17 cellular contexts compared by ENCODE assay signal in the genomic region with DNA sequence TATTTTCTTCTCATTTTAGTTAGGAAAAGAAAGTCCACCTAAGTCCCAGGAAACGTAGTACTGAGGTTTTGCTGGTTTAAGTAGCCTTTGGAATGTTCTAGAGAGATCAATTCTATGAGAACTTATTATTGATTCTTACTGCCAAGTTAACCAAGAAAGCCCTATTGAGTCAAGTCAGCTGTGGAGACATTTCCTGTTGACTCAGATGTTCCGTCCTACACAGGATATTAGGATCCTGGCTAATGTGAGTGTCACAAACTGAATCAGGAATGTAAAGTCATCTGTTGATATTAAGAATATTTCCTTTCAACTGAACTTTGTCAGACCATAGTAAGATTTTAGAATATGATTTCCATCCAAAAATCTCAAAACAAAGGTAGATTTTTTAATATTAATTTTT.
DNase-seq lines count a peak whose midpoint lies in the region; ATAC-seq and TF ChIP-seq lines count a peak whose summit lies in the region.
"Had no signal": no experiment of that assay in that cellular context is flagged by ENCODE, and none has a peak within 500 bp of the region (broad histone marks: within the 10 kb centered on the region; RNA-seq: fewer than 3 reads in every experiment).

No MANE protein-coding gene starts in this region.

- DNase-seq in MG63 (peak; percentile 25), choroid plexus epithelial cell (ENCODE audit: low read depth) (peak; percentile 87), iris pigment epithelial cell (ENCODE audit: low read depth) (peak; percentile 95), DMS153 treated with DMSO at 0.1 percent for 48 hours (lab: John Stamatoyannopoulos, UW; ENCODE audit: unreplicated experiment) (no peak), dedifferentiated amniotic fluid mesenchymal stem cell (ENCODE audit: extremely low spot score) (no peak), SW480 (ENCODE audit: low spot score) (no peak)
- DNase-seq: activated CD4-positive, alpha-beta T cell treated with anti-CD3 and anti-CD28 coated beads for 1 hour; activated CD8-positive, alpha-beta memory T cell treated with anti-CD3 and anti-CD28 coated beads, Interleukin-2, amount 50 U/mL, for 4 hours; activated naive CD4-positive, alpha-beta T cell treated with Interleukin-2 at 50 U/mL for 16 hours; NCI-H1417 treated with DMSO at 0.1 percent for 48 hours; T-helper 17 cell had no signal

- H3K27ac ChIP-seq in ACC112 (ENCODE audit: low read depth, low read length) = peak overlapping the region; percentile 47; the same call in 1 of the 2 replicates
- H3K27ac ChIP-seq: cardiac muscle cell had no signal

- no peak for TF ChIP-seq CTCF in choroid plexus epithelial cell (conservative IDR thresholded peaks at IDR 0.05; ENCODE audit: low read depth, low read length)

- no peaks in the 10 kb centered on the region for H3K36me3 ChIP-seq in ACC112 (ENCODE audit: insufficient read depth, low read length)
- no peaks in the 10 kb centered on the region for H3K36me3 ChIP-seq in MG63
- H3K36me3 ChIP-seq: cardiac muscle cell had no signal

- no peak overlapping the region for H2AFZ ChIP-seq in ACC112 (ENCODE audit: low read length, unreplicated experiment)
- H2AFZ ChIP-seq: GM23338 had no signal

- no peaks in the 10 kb centered on the region for H3K9me3 ChIP-seq in MG63

- no peak for ATAC-seq in HG03520 (IDR thresholded peaks at IDR 0.05; ENCODE audit: unreplicated experiment)
- ATAC-seq: GM23338, K562, Panc1, T-helper 17 cell had no signal

- no peaks in the 10 kb centered on the region for H3K79me2 ChIP-seq in ACC112 (ENCODE audit: control insufficient read depth, insufficient read depth, low read length, unreplicated experiment)

- H3K4me3 ChIP-seq in ACC112 (ENCODE audit: low read depth, low read length) = no peak overlapping the region
- no peak overlapping the region for H3K4me3 ChIP-seq in MG63
- H3K4me3 ChIP-seq in choroid plexus epithelial cell (ENCODE audit: low read depth, low read length) = no peak overlapping the region
- H3K4me3 ChIP-seq: cardiac muscle cell, GM23338, K562 had no signal

- no peaks in the 10 kb centered on the region for H3K4me1 ChIP-seq in ACC112 (ENCODE audit: control insufficient read depth, insufficient read depth, low read length, unreplicated experiment)

- H3K27me3 ChIP-seq in ACC112 (ENCODE audit: insufficient read depth, low read length) = no peaks in the 10 kb centered on the region
- H3K27me3 ChIP-seq in MG63 = no peaks in the 10 kb centered on the region
- H3K27me3 ChIP-seq: cardiac muscle cell had no signal

Comparison
In these comparisons a context has a peak if more than half of its experiments do, and no peak if none do; other contexts are left out.
1. DNase-seq: peak in MG63 (single experiment), choroid plexus epithelial cell (single experiment) and iris pigment epithelial cell (single experiment); none in DMS153 treated with DMSO at 0.1 percent for 48 hours (single experiment), dedifferentiated amniotic fluid mesenchymal stem cell (single experiment) and SW480 (single experiment).